In the genomic region with DNA sequence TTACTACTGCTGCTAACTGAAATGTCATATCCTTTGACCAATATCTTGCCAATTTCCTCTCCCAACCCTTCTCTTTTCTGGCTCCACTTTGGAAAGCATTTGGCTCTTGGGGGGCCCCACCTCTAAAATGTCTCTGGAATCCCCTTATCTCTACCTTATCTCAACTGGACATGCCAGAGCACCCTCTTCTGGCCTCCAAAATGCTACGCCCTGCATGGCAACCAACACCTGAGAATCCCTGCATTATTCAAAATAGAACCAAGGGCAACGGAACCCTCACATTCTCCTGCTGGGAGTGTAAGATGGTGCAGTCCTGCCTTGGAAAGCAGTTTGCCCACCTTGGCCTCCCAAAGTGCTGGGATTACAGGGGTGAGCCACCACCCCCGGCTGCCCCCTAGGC, we compare ENCODE assay signal across 17 cellular contexts.
"Had no signal": no experiment of that assay in that cellular context is flagged by ENCODE, and none has a peak within 500 bp of the region (broad histone marks: within the 10 kb centered on the region; RNA-seq: fewer than 3 reads in every experiment).

No MANE protein-coding gene starts in this region.

- ATAC-seq: natural killer cell; stimulated activated memory B cell treated with anti-CD40 and anti-IgM and Interleukin-4, amounts not matched to agents 10 μg/mL and 1 μg/mL and 100 μg/mL, for 72 hours had no signal

- H3K27ac Mint-ChIP-seq: activated naive CD4-positive, alpha-beta T cell treated with anti-CD3 and anti-CD28 coated beads, Interleukin-2, amount 50 U/mL, for 24 hours; natural killer cell; stimulated activated memory B cell treated with anti-CD40 and anti-IgM and Interleukin-4, amounts not matched to agents 10 μg/mL and 1 μg/mL and 100 μg/mL, for 72 hours had no signal

- H3K9me3 ChIP-seq: adrenal gland, neutrophil had no signal

- H3K36me3 Mint-ChIP-seq: natural killer cell had no signal

- H3K27ac ChIP-seq: adrenal gland, cardiac muscle cell, neutrophil, tibial nerve, uterus had no signal

- H3K4me3 ChIP-seq: adrenal gland, cardiac muscle cell, dorsolateral prefrontal cortex, tibial nerve, uterus had no signal

- H3K27me3 Mint-ChIP-seq: activated naive CD4-positive, alpha-beta T cell treated with anti-CD3 and anti-CD28 coated beads, Interleukin-2, amount 50 U/mL, for 24 hours; stimulated activated memory B cell treated with anti-CD40 and anti-IgM and Interleukin-4, amounts not matched to agents 10 μg/mL and 1 μg/mL and 100 μg/mL, for 72 hours had no signal

- H3K4me3 Mint-ChIP-seq: activated naive CD4-positive, alpha-beta T cell treated with anti-CD3 and anti-CD28 coated beads, Interleukin-2, amount 50 U/mL, for 24 hours; natural killer cell; stimulated activated memory B cell treated with anti-CD40 and anti-IgM and Interleukin-4, amounts not matched to agents 10 μg/mL and 1 μg/mL and 100 μg/mL, for 72 hours had no signal

- H3K36me3 ChIP-seq: adrenal gland, cardiac muscle cell, neutrophil, uterus had no signal

- DNase-seq: activated CD4-positive, alpha-beta T cell treated with anti-CD3 and anti-CD28 coated beads, Interleukin-2, amount 50 U/mL, for 48 hours; adrenal gland; dorsolateral prefrontal cortex; hypothalamus; kidney glomerular epithelial cell; mesendoderm; natural killer cell; posterior cingulate gyrus; retina; stimulated activated CD4-positive, alpha-beta T cell treated with anti-CD3 and anti-CD28 coated beads, Interleukin-2, amount 100 ng/mL, for 48 hours; T1000; uterus had no signal

- H3K27me3 ChIP-seq: adrenal gland, cardiac muscle cell, dorsolateral prefrontal cortex, tibial nerve, uterus had no signal

- H3K9me3 Mint-ChIP-seq: activated naive CD4-positive, alpha-beta T cell treated with anti-CD3 and anti-CD28 coated beads, Interleukin-2, amount 50 U/mL, for 24 hours had no signal

- H3K4me1 ChIP-seq: uterus had no signal
